Comparison of ENCODE assay signal across 1 cellular context in genomic region chr6:70474751-70475150, GRCh38.
TF ChIP-seq lines count a peak whose summit lies in the region.

No MANE protein-coding gene starts in this region.

TF ChIP-seq in K562, 482 proteins besides CTCF, POLR2A, EP300 and RAD21 (continued from another document):
- TF ChIP-seq TSHZ1 (CRISPR knock-in tag; IDR thresholded peaks at IDR 0.05) = no peak
